In the genomic region with DNA sequence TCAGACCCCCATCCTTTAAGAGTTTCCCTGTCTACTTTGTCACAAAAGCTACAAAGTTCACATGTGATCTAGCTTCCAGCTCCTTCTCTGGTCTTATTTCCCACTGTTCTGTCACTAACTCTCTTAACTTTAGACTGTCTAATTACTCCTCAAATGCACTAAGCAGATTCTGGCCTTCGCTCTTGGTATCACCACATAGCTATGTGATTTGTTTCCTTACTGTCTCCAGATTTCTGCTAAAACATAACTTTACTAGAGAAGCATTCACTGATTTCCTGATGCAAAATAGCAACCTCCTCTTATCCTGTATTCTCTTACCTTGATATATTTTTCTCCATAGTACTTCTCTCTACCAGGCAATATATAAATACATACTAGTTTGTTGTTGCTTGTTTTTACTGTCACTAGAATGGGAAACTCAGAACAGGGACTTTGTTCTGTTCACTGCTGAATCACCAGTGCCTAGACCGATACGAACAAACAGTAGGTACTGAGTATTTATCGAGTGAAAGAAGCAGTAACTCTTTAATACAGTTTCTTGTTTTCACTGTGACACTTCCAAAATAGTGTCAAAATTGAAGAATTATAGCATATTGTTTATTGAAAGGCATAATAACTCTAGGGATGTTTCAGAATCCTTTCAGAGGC, we compare ENCODE assay signal across 12 cellular contexts.
DNase-seq lines count a peak whose midpoint lies in the region; ATAC-seq, FAIRE-seq and TF ChIP-seq lines count a peak whose summit lies in the region.
"Had no signal": no experiment of that assay in that cellular context is flagged by ENCODE, and none has a peak within 500 bp of the region (broad histone marks: within the 10 kb centered on the region; RNA-seq: fewer than 3 reads in every experiment).

No MANE protein-coding gene starts in this region.

- POLR2A ChIA-PET in PC-3 (lab: Charles Lee; ENCODE audit: unreplicated experiment): no interaction called here
- POLR2A ChIA-PET in endothelial cell of umbilical vein (lab: Charles Lee): no interaction called here

- H3F3A ChIP-seq in PC-3 (ENCODE audit: low read length, unreplicated experiment): peaks cover 4% of the 10 kb centered on the region

- no peaks in the 10 kb centered on the region for H3K27me3 ChIP-seq in PC-3 (ENCODE audit: low read length)
- no peaks in the 10 kb centered on the region for H3K27me3 ChIP-seq in endothelial cell of umbilical vein (ENCODE audit: control insufficient read depth in 2 of 2, insufficient read depth in 2 of 2, low read length in 2 of 2)
- no peaks in the 10 kb centered on the region for H3K27me3 ChIP-seq in WERI-Rb-1 (ENCODE audit: insufficient read depth, low read depth, severe bottlenecking)
- H3K27me3 ChIP-seq in tibial nerve: no peaks in the 10 kb centered on the region
- H3K27me3 ChIP-seq: colonic mucosa had no signal

- H3K9me2 ChIP-seq in PC-3 (replicated peaks; ENCODE audit: low read length): no peaks in the 10 kb centered on the region

- H3K9me1 ChIP-seq in endothelial cell of umbilical vein (replicated peaks; ENCODE audit: control insufficient read depth, extremely low read depth, insufficient read depth, low read length): no peaks in the 10 kb centered on the region

- dilution Hi-C loops in endothelial cell of umbilical vein (cut with MboI; ENCODE audit: extremely low pct_ligation_motif_present, low sequenced_read_pairs): no loop called here

- H2AFZ ChIP-seq in PC-3 (ENCODE audit: low read length) (no peak overlapping the region), endothelial cell of umbilical vein (ENCODE audit: low read depth, low read length) (no peak overlapping the region)

- 53 to 58% methylated on average over 4 of the region's 4 CpGs for WGBS in tibial nerve, 2 donors

- DNase-seq in AG20443 (ENCODE audit: low spot score): peak; percentile 29
- DNase-seq in PC-3: peak; percentile 48
- DNase-seq in endothelial cell of umbilical vein (ENCODE audit: low read depth, low spot score): peak; percentile 82
- peak; percentile 40 for DNase-seq in myocyte (ENCODE audit: low read depth)
- DNase-seq in WERI-Rb-1: no peak
- no peak for DNase-seq in T-helper 2 cell
- no peak for DNase-seq in tibial nerve (ENCODE audit: low spot score in 2 of 2)
- DNase-seq: colonic mucosa, naive B cell, NCI-H187 had no signal

- H3K9ac ChIP-seq in PC-3 (ENCODE audit: low read length) (peak overlapping the region; percentile 1; the same call in 1 of the 2 replicates), endothelial cell of umbilical vein (replicated peaks; ENCODE audit: extremely low read depth, insufficient read depth, low read length) (peak overlapping the region; percentile 96)

- H3K4me3 ChIP-seq in PC-3 (ENCODE audit: low read length) (no peak overlapping the region), endothelial cell of umbilical vein (replicated peaks in 1 of 3; ENCODE audit: insufficient read depth in 1 of 3, low read depth in 1 of 3, low read length in 3 of 3) (peak overlapping the region in 2 of 3 experiments; percentile 19 to 74), WERI-Rb-1 (ENCODE audit: low read depth, low read length) (no peak overlapping the region), tibial nerve (no peak overlapping the region)
- H3K4me3 ChIP-seq: colonic mucosa had no signal

- H3K4me2 ChIP-seq in PC-3 (ENCODE audit: low read length) (0 out of 2 replicates have a peak overlapping the region, but pooled peaks have one; percentile 1), endothelial cell of umbilical vein (ENCODE audit: insufficient read depth, low read length) (peak overlapping the region; percentile 99)

- H3K9me3 ChIP-seq in PC-3 (ENCODE audit: low read length) (no peaks in the 10 kb centered on the region), endothelial cell of umbilical vein (replicated peaks; ENCODE audit: control insufficient read depth, insufficient read depth, low read length) (no peaks in the 10 kb centered on the region), WERI-Rb-1 (ENCODE audit: severe bottlenecking) (no peaks in the 10 kb centered on the region), tibial nerve (no peaks in the 10 kb centered on the region)
- H3K9me3 ChIP-seq: colonic mucosa had no signal

- no peaks in the 10 kb centered on the region for H3K79me2 ChIP-seq in PC-3 (ENCODE audit: low read length)
- peaks cover 2% of the 10 kb centered on the region for H3K79me2 ChIP-seq in endothelial cell of umbilical vein (ENCODE audit: control insufficient read depth, insufficient read depth, low read length)

- H4K20me1 ChIP-seq in PC-3 (ENCODE audit: low read length) (no peaks in the 10 kb centered on the region), endothelial cell of umbilical vein (replicated peaks; ENCODE audit: control insufficient read depth, extremely low read depth, insufficient read depth, low read length) (no peaks in the 10 kb centered on the region)

- no peak for TF ChIP-seq POLR2A in endothelial cell of umbilical vein (IDR thresholded peaks at IDR 0.05; ENCODE audit: low read depth, low read length)
- no peak for TF ChIP-seq POLR2A in tibial nerve (IDR thresholded peaks at IDR 0.05)

- no peak for TF ChIP-seq CTCF in PC-3 (conservative IDR thresholded peaks at IDR 0.05; ENCODE audit: low read depth, low read length)
- no peak for TF ChIP-seq CTCF in endothelial cell of umbilical vein (IDR thresholded peaks at IDR 0.05; ENCODE audit: extremely low read depth in 1 of 2, insufficient read depth in 1 of 2, low read depth in 1 of 2, low read length in 2 of 2)
- TF ChIP-seq CTCF in WERI-Rb-1 (IDR thresholded peaks at IDR 0.05; ENCODE audit: low read depth, low read length): no peak
- TF ChIP-seq CTCF in tibial nerve (IDR thresholded peaks at IDR 0.05): no peak

- FAIRE-seq in endothelial cell of umbilical vein (lab: Jason Lieb, UNC): peak; percentile 83

- peak; percentile 30 for ATAC-seq in PC-3
- no peak for ATAC-seq in activated CD4-positive, CD25-positive, alpha-beta regulatory T cell treated with anti-CD3 and anti-CD28 coated beads, Interleukin-2, amount 50 U/mL, for 24 hours
- ATAC-seq: stimulated activated memory B cell treated with anti-CD40 and anti-IgM and Interleukin-4, amounts not matched to agents 10 μg/mL and 1 μg/mL and 100 μg/mL, for 72 hours had no signal

- CTCF ChIA-PET in PC-3 (lab: Charles Lee): interaction anchor here (0.5 to 1.8 kb wide), 6 partner anchors 154 to 661 kb away, joined by 3 to 12 read pairs (median 4); no protein-coding TSS in a partner anchor
- CTCF ChIA-PET in endothelial cell of umbilical vein (lab: Charles Lee): interaction anchor here (0.6 to 3.1 kb wide), 38 partner anchors 9 to 1069 kb away, joined by 3 to 95 read pairs (median 4); a partner anchor contains a TSS

- TF ChIP-seq EP300 in tibial nerve (IDR thresholded peaks at IDR 0.05): no peak

- intact Hi-C loops in PC-3 (cut with micrococcal nuclease) (loop anchor here (1.0 to 10.0 kb wide), 3 partner anchors 83 to 1064 kb away; no protein-coding TSS in a partner anchor), endothelial cell of umbilical vein (cut with micrococcal nuclease) (loop anchor here (1.0 to 5.0 kb wide), 9 partner anchors 13 to 1067 kb away; a partner anchor contains a TSS)

- H3K27ac ChIP-seq in PC-3 (ENCODE audit: low read length) (peak overlapping the region; percentile 15), endothelial cell of umbilical vein (ENCODE audit: insufficient read depth, low read depth, low read length) (peak overlapping the region; percentile 100), WERI-Rb-1 (no peak overlapping the region), tibial nerve (no peak overlapping the region)
- H3K27ac ChIP-seq: colonic mucosa had no signal

- no TSS peak for BruUV-seq in PC-3 (replicated peaks; lab: Mats Ljungman, UMichigan)
- TSS peak; percentile 93 for BruUV-seq in endothelial cell of umbilical vein (replicated peaks; lab: Mats Ljungman, UMichigan)

- H3K36me3 ChIP-seq in PC-3 (ENCODE audit: low read depth, low read length): no peaks in the 10 kb centered on the region
- no peaks in the 10 kb centered on the region for H3K36me3 ChIP-seq in endothelial cell of umbilical vein (ENCODE audit: control insufficient read depth in 2 of 2, extremely low read depth in 1 of 2, insufficient read depth in 2 of 2, low read length in 2 of 2)
- no peaks in the 10 kb centered on the region for H3K36me3 ChIP-seq in WERI-Rb-1
- H3K36me3 ChIP-seq in tibial nerve: no peaks in the 10 kb centered on the region
- H3K36me3 ChIP-seq: colonic mucosa had no signal

- H3K4me1 ChIP-seq in PC-3 (ENCODE audit: insufficient read depth, low read length) (peaks cover 40% of the 10 kb centered on the region), endothelial cell of umbilical vein (ENCODE audit: control insufficient read depth, extremely low read depth, insufficient read depth, low read length) (peaks cover 63% of the 10 kb centered on the region), tibial nerve (peaks cover 0 to 11% (median 0%) of the 10 kb centered on the region in 4 donors)
- H3K4me1 ChIP-seq: colonic mucosa had no signal

TF ChIP-seq in endothelial cell of umbilical vein, 7 proteins besides CTCF, POLR2A, EP300 and RAD21:
- TF ChIP-seq FOS (IDR thresholded peaks at IDR 0.05; ENCODE audit: borderline replicate concordance, insufficient read depth, low read length) (peak; percentile 62), JUN (IDR thresholded peaks at IDR 0.05; ENCODE audit: borderline replicate concordance, insufficient read depth, insufficient read length, low read depth) (peak; percentile 84), EZH2 (IDR thresholded peaks at IDR 0.05; ENCODE audit: borderline replicate concordance, low read depth, low read length, severe bottlenecking) (no peak), MYC (IDR thresholded peaks at IDR 0.05; ENCODE audit: low read depth, low read length) (no peak), GATA2 (IDR thresholded peaks at IDR 0.05; ENCODE audit: insufficient read depth, insufficient read length, low read depth, low read length) (no peak), POLR2AphosphoS5 (IDR thresholded peaks at IDR 0.05; ENCODE audit: insufficient read depth, low read depth, low read length) (peak; percentile 73)
- TF ChIP-seq, protein P1, sequence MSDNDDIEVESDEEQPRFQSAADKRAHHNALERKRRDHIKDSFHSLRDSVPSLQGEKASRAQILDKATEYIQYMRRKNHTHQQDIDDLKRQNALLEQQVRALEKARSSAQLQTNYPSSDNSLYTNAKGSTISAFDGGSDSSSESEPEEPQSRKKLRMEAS (IDR thresholded peaks at IDR 0.05; ENCODE audit: insufficient read depth, insufficient read length): no peak

Comparison
In these comparisons a context has a peak if more than half of its experiments do, and no peak if none do; other contexts are left out.
1. DNase-seq: peak in AG20443 (single experiment), PC-3 (single experiment), endothelial cell of umbilical vein (single experiment) and myocyte (single experiment); none in WERI-Rb-1 (single experiment), T-helper 2 cell (0 of 5) and tibial nerve (0 of 2).
2. H3K27ac ChIP-seq: peak in PC-3 (single experiment) and endothelial cell of umbilical vein (single experiment); none in WERI-Rb-1 (single experiment) and tibial nerve (0 of 4).
3. H3K4me3 ChIP-seq: peak in endothelial cell of umbilical vein (2 of 3); none in PC-3 (single experiment), WERI-Rb-1 (single experiment) and tibial nerve (0 of 4).